ENCODE assay signal across 19 cellular contexts in the genomic region with DNA sequence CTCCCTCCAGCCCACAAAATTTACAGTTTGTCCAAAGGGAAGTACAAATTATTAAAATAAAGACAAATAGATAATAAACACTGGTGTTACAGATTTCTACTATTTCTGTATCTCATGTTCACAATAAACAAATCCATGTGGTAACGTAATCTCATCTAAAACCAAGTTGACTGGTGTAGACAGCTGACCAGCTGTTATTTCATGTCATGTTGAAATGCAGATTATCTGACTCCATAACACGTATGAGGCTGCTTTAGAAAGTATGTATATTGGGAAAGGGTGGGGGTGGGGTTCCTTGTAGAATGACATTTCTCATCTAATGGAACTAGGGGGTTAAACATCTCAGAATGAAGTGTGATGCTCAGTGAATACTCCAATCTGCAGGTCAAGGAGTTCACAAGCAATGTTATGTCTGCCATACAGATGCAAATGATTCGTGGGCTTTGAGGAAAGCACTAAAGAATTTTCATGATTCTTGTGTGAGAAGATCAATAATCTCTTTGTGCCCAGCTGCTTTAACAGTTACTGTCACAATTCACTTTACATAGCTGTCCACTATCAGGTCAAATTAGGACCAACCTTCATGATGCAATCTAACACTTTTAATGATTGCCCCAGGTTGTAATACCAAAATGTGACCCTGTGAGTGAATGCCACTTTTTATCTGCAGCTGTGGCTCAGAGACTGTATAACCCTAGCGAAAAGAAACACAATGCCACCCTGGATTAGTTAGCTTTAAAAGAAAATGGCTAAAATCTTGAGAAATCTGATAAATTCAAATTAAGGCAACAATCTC.
A peak's percentile ranks its signal among the peaks of the same experiment; 100 is the strongest.
DNase-seq lines count a peak whose midpoint lies in the region; TF ChIP-seq lines count a peak whose summit lies in the region.
"Had no signal": no experiment of that assay in that cellular context is flagged by ENCODE, and none has a peak within 500 bp of the region (broad histone marks: within the 10 kb centered on the region; RNA-seq: fewer than 3 reads in every experiment).

No MANE protein-coding gene starts in this region.

- H4K20me1 ChIP-seq in osteoblast (ENCODE audit: insufficient read depth, low read length): no peaks in the 10 kb centered on the region

- no peak overlapping the region for H3K27ac ChIP-seq in osteoblast (ENCODE audit: low read depth, low read length)

- no peaks in the 10 kb centered on the region for H3K27me3 ChIP-seq in HAP-1 (ENCODE audit: low read depth)
- no peaks in the 10 kb centered on the region for H3K27me3 ChIP-seq in osteoblast (ENCODE audit: insufficient read depth, low read length)
- H3K27me3 ChIP-seq: BE2C had no signal

- H3K4me1 ChIP-seq in HAP-1 (peaks cover 18% of the 10 kb centered on the region), osteoblast (ENCODE audit: insufficient read depth, low read length) (no peaks in the 10 kb centered on the region)
- H3K4me1 ChIP-seq: BE2C had no signal

- TF ChIP-seq POLR2A in erythroblast (IDR thresholded peaks at IDR 0.05; ENCODE audit: low read length): no peak

- H3K79me2 ChIP-seq in osteoblast (ENCODE audit: insufficient read depth, low read length): no peaks in the 10 kb centered on the region

- no peak for TF ChIP-seq CTCF in osteoblast (IDR thresholded peaks at IDR 0.05; ENCODE audit: extremely low read depth, low read depth, low read length)

- in situ Hi-C loops in HAP-1 (cut with MboI; ENCODE audit: low sequenced_read_pairs): no loop called here

- H3K4me2 ChIP-seq in osteoblast (ENCODE audit: insufficient read depth, low read length): no peak overlapping the region

- no peak overlapping the region for H3K4me3 ChIP-seq in HAP-1
- H3K4me3 ChIP-seq in osteoblast (ENCODE audit: insufficient read depth, low read length): no peak overlapping the region

- DNase-seq in HAP-1 (ENCODE audit: low spot score in 2 of 2): peak; percentile 58 to 94
- peak; percentile 48 for DNase-seq in OCI-M1 (lab: John Stamatoyannopoulos, UW)
- DNase-seq in erythroblast (lab: John Stamatoyannopoulos, UW): peak; percentile 0
- peak; percentile 9 for DNase-seq in osteoblast (ENCODE audit: insufficient read length, low spot score, missing footprints)
- DNase-seq in activated CD8-positive, alpha-beta memory T cell treated with anti-CD3 and anti-CD28 coated beads for 24 hours: no peak
- no peak for DNase-seq in activated naive CD4-positive, alpha-beta T cell treated with anti-CD3 and anti-CD28 coated beads, Interleukin-2, amount 50 U/mL, for 16 hours
- DNase-seq in stimulated activated CD4-positive, alpha-beta T cell treated with anti-CD3 and anti-CD28 coated beads, Interleukin-4, amount 100 ng/mL, for 4 hours: no peak
- DNase-seq: BE2C; CD4-positive, alpha-beta T cell; GOT3; HFFc6; Karpas-422; MM.1S; NCI-H1105; NCI-H1694; NCI-H345; NCI-H69; RPMI8226; SIG-M5 had no signal

- no peaks in the 10 kb centered on the region for H3K36me3 ChIP-seq in HAP-1 (replicated peaks)
- H3K36me3 ChIP-seq in osteoblast (ENCODE audit: insufficient read depth, low read length): no peaks in the 10 kb centered on the region
- H3K36me3 ChIP-seq: BE2C had no signal

- no peak overlapping the region for H2AFZ ChIP-seq in osteoblast (ENCODE audit: low read length)

- H3K9me3 ChIP-seq in HAP-1 (no peaks in the 10 kb centered on the region), osteoblast (ENCODE audit: low read depth, low read length) (no peaks in the 10 kb centered on the region)
- H3K9me3 ChIP-seq: BE2C had no signal

Comparison
In these comparisons a context has a peak if more than half of its experiments do, and no peak if none do; other contexts are left out.
1. DNase-seq: peak in HAP-1 (2 of 2), OCI-M1 (single experiment), erythroblast (2 of 2) and osteoblast (single experiment); none in activated CD8-positive, alpha-beta memory T cell treated with anti-CD3 and anti-CD28 coated beads for 24 hours (single experiment), activated naive CD4-positive, alpha-beta T cell treated with anti-CD3 and anti-CD28 coated beads, Interleukin-2, amount 50 U/mL, for 16 hours (single experiment) and stimulated activated CD4-positive, alpha-beta T cell treated with anti-CD3 and anti-CD28 coated beads, Interleukin-4, amount 100 ng/mL, for 4 hours (0 of 2).